Comparison of ENCODE assay signal across 1 cellular context in the genomic region with DNA sequence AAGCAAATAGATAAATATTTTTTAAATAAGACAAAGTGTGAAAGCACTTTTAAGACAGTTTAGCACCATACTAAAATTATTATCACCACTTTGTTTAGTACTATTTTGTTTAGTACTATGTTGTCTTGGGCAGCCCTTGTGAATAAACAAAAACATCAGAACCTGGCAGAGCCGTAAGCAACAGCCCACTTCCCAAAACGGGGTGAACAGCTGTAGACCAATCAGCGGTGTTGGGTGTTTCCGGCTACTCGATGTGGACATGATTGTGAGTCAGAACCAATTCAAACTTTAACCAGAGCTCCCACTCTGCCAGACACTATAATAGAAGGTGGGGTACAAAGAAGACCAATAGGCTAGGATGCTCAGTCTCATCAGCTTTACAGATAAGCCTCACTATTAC.
TF ChIP-seq lines count a peak whose summit lies in the region.

No MANE protein-coding gene starts in this region.

TF ChIP-seq in K562, 482 proteins besides CTCF, POLR2A, EP300 and RAD21:
- TF ChIP-seq SPI1 (IDR thresholded peaks at IDR 0.05; ENCODE audit: borderline replicate concordance, low read depth, low read length) = 0 out of 2 replicates have a peak, but pooled peaks have one; percentile 12
- peak; percentile 17 for TF ChIP-seq NFYB (IDR thresholded peaks at IDR 0.05; ENCODE audit: extremely low read depth, insufficient read length)
- no peak for TF ChIP-seq KAT8 (IDR thresholded peaks at IDR 0.05; ENCODE audit: low read depth)
